In the genomic region with DNA sequence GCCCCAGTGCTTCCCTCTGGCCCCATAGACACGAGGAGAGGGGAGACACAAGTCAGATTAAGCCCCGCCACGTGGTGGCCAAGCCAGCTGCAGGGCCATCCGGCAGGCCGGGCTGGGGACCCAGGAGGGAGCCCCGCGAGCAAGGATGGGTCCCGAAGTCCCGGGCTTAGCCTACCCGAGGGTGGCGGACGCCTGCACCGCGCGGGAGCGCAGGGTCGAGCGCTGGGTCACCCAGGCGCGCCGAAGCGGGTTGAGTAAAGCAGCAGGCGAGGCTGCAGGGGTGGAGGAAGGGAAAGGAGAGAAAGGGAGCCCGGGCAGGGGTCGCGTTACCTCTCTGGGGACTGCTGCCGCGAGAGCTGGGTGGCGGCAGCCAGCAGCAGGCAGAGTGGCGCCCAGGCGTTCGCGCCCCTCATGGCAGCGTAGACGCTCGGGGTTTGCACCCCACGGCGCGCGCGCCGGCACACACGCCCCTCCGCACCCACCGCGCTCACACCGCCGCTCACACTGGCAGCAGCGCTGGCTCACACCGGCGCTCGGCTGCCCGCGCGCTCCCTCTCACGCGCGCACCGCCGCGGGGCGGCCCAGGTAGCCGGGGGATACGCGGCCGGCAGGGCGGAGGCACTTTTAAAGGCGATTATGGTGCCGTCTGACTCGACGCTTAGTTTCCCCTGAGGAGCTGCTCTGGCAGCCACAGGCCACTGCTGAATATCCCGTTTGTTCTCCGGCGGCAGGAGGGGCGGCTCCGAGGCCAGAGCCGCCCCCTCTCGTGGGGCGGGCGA, we compare ENCODE assay signal across 1 cellular context.
TF ChIP-seq lines count a peak whose summit lies in the region.

A gene with protein sequence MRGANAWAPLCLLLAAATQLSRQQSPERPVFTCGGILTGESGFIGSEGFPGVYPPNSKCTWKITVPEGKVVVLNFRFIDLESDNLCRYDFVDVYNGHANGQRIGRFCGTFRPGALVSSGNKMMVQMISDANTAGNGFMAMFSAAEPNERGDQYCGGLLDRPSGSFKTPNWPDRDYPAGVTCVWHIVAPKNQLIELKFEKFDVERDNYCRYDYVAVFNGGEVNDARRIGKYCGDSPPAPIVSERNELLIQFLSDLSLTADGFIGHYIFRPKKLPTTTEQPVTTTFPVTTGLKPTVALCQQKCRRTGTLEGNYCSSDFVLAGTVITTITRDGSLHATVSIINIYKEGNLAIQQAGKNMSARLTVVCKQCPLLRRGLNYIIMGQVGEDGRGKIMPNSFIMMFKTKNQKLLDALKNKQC (minus strand): TSS at position 600 of the 779 bp plus-strand sequence. CDS start 187 bp downstream, at position 413.

TF ChIP-seq in WTC11, 78 proteins besides CTCF, POLR2A, EP300 and RAD21 (continued from another document):
- TF ChIP-seq, protein P1, sequence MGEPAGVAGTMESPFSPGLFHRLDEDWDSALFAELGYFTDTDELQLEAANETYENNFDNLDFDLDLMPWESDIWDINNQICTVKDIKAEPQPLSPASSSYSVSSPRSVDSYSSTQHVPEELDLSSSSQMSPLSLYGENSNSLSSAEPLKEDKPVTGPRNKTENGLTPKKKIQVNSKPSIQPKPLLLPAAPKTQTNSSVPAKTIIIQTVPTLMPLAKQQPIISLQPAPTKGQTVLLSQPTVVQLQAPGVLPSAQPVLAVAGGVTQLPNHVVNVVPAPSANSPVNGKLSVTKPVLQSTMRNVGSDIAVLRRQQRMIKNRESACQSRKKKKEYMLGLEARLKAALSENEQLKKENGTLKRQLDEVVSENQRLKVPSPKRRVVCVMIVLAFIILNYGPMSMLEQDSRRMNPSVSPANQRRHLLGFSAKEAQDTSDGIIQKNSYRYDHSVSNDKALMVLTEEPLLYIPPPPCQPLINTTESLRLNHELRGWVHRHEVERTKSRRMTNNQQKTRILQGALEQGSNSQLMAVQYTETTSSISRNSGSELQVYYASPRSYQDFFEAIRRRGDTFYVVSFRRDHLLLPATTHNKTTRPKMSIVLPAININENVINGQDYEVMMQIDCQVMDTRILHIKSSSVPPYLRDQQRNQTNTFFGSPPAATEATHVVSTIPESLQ (CRISPR knock-in tag; IDR thresholded peaks at IDR 0.05), result no peak
- TF ChIP-seq IRF2 (CRISPR knock-in tag; IDR thresholded peaks at IDR 0.05; ENCODE audit: borderline replicate concordance, low read depth) (0 out of 2 replicates have a peak, but pooled peaks have one; percentile 39), KAT7 (CRISPR knock-in tag; IDR thresholded peaks at IDR 0.05; ENCODE audit: borderline replicate concordance) (peak; percentile 81; the same call in 1 of the 2 replicates), TP53 (CRISPR knock-in tag; IDR thresholded peaks at IDR 0.05) (no peak), ATF1 (CRISPR knock-in tag; IDR thresholded peaks at IDR 0.05) (peak; percentile 36; the same call in 1 of the 2 replicates), ZNF219 (CRISPR knock-in tag; IDR thresholded peaks at IDR 0.05; ENCODE audit: borderline replicate concordance) (no peak; the same call in 1 of the 2 replicates), TEAD1 (CRISPR knock-in tag; IDR thresholded peaks at IDR 0.05) (peak; percentile 19; the same call in 1 of the 2 replicates), RELA (CRISPR knock-in tag; IDR thresholded peaks at IDR 0.05; ENCODE audit: borderline replicate concordance) (no peak), ETV6 (CRISPR knock-in tag; IDR thresholded peaks at IDR 0.05) (peak; percentile 32), NFE2L1 (CRISPR knock-in tag; IDR thresholded peaks at IDR 0.05) (peak; percentile 49; the same call in 1 of the 2 replicates), TCF7 (CRISPR knock-in tag; IDR thresholded peaks at IDR 0.05; ENCODE audit: low read depth) (peak; percentile 73; the same call in 1 of the 2 replicates), JUN (CRISPR knock-in tag; IDR thresholded peaks at IDR 0.05) (no peak), ELF4 (CRISPR knock-in tag; IDR thresholded peaks at IDR 0.05; ENCODE audit: low read depth) (0 out of 2 replicates have a peak, but pooled peaks have one; percentile 31), MYBL2 (CRISPR knock-in tag; IDR thresholded peaks at IDR 0.05) (peak; percentile 79), FOXK1 (CRISPR knock-in tag; IDR thresholded peaks at IDR 0.05) (no peak), ZNF396 (CRISPR knock-in tag; IDR thresholded peaks at IDR 0.05; ENCODE audit: borderline replicate concordance) (no peak), SMAD3 (CRISPR knock-in tag; IDR thresholded peaks at IDR 0.05; ENCODE audit: borderline replicate concordance) (peak; percentile 48; the same call in 1 of the 2 replicates), ESRRA (CRISPR knock-in tag; IDR thresholded peaks at IDR 0.05; ENCODE audit: borderline replicate concordance) (peak; percentile 37; the same call in 1 of the 2 replicates)
- TF ChIP-seq, protein P2, sequence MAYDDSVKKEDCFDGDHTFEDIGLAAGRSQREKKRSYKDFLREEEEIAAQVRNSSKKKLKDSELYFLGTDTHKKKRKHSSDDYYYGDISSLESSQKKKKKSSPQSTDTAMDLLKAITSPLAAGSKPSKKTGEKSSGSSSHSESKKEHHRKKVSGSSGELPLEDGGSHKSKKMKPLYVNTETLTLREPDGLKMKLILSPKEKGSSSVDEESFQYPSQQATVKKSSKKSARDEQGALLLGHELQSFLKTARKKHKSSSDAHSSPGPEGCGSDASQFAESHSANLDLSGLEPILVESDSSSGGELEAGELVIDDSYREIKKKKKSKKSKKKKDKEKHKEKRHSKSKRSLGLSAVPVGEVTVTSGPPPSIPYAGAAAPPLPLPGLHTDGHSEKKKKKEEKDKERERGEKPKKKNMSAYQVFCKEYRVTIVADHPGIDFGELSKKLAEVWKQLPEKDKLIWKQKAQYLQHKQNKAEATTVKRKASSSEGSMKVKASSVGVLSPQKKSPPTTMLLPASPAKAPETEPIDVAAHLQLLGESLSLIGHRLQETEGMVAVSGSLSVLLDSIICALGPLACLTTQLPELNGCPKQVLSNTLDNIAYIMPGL (CRISPR knock-in tag; IDR thresholded peaks at IDR 0.05), result peak; percentile 43; the same call in 1 of the 2 replicates
- TF ChIP-seq, protein P3, sequence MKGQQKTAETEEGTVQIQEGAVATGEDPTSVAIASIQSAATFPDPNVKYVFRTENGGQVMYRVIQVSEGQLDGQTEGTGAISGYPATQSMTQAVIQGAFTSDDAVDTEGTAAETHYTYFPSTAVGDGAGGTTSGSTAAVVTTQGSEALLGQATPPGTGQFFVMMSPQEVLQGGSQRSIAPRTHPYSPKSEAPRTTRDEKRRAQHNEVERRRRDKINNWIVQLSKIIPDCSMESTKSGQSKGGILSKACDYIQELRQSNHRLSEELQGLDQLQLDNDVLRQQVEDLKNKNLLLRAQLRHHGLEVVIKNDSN (CRISPR knock-in tag; IDR thresholded peaks at IDR 0.05), result peak; percentile 36; the same call in 1 of the 2 replicates
- TF ChIP-seq, protein P4, sequence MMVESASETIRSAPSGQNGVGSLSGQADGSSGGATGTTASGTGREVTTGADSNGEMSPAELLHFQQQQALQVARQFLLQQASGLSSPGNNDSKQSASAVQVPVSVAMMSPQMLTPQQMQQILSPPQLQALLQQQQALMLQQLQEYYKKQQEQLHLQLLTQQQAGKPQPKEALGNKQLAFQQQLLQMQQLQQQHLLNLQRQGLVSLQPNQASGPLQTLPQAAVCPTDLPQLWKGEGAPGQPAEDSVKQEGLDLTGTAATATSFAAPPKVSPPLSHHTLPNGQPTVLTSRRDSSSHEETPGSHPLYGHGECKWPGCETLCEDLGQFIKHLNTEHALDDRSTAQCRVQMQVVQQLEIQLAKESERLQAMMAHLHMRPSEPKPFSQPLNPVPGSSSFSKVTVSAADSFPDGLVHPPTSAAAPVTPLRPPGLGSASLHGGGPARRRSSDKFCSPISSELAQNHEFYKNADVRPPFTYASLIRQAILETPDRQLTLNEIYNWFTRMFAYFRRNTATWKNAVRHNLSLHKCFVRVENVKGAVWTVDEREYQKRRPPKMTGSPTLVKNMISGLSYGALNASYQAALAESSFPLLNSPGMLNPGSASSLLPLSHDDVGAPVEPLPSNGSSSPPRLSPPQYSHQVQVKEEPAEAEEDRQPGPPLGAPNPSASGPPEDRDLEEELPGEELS (CRISPR knock-in tag; IDR thresholded peaks at IDR 0.05), result peak; percentile 58
- TF ChIP-seq, protein P5, sequence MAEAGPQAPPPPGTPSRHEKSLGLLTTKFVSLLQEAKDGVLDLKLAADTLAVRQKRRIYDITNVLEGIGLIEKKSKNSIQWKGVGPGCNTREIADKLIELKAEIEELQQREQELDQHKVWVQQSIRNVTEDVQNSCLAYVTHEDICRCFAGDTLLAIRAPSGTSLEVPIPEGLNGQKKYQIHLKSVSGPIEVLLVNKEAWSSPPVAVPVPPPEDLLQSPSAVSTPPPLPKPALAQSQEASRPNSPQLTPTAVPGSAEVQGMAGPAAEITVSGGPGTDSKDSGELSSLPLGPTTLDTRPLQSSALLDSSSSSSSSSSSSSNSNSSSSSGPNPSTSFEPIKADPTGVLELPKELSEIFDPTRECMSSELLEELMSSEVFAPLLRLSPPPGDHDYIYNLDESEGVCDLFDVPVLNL (CRISPR knock-in tag; IDR thresholded peaks at IDR 0.05; ENCODE audit: borderline replicate concordance, low read depth), result peak; percentile 67; the same call in 1 of the 2 replicates
- TF ChIP-seq, protein P6, sequence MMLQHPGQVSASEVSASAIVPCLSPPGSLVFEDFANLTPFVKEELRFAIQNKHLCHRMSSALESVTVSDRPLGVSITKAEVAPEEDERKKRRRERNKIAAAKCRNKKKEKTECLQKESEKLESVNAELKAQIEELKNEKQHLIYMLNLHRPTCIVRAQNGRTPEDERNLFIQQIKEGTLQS (CRISPR knock-in tag; conservative IDR thresholded peaks at IDR 0.05), result 0 out of 2 replicates have a peak, but pooled peaks have one; percentile 46
- TF ChIP-seq, protein P7, sequence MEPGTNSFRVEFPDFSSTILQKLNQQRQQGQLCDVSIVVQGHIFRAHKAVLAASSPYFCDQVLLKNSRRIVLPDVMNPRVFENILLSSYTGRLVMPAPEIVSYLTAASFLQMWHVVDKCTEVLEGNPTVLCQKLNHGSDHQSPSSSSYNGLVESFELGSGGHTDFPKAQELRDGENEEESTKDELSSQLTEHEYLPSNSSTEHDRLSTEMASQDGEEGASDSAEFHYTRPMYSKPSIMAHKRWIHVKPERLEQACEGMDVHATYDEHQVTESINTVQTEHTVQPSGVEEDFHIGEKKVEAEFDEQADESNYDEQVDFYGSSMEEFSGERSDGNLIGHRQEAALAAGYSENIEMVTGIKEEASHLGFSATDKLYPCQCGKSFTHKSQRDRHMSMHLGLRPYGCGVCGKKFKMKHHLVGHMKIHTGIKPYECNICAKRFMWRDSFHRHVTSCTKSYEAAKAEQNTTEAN (CRISPR knock-in tag; IDR thresholded peaks at IDR 0.05), result peak; percentile 92
- TF ChIP-seq, protein P8, sequence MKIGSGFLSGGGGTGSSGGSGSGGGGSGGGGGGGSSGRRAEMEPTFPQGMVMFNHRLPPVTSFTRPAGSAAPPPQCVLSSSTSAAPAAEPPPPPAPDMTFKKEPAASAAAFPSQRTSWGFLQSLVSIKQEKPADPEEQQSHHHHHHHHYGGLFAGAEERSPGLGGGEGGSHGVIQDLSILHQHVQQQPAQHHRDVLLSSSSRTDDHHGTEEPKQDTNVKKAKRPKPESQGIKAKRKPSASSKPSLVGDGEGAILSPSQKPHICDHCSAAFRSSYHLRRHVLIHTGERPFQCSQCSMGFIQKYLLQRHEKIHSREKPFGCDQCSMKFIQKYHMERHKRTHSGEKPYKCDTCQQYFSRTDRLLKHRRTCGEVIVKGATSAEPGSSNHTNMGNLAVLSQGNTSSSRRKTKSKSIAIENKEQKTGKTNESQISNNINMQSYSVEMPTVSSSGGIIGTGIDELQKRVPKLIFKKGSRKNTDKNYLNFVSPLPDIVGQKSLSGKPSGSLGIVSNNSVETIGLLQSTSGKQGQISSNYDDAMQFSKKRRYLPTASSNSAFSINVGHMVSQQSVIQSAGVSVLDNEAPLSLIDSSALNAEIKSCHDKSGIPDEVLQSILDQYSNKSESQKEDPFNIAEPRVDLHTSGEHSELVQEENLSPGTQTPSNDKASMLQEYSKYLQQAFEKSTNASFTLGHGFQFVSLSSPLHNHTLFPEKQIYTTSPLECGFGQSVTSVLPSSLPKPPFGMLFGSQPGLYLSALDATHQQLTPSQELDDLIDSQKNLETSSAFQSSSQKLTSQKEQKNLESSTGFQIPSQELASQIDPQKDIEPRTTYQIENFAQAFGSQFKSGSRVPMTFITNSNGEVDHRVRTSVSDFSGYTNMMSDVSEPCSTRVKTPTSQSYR (CRISPR knock-in tag; IDR thresholded peaks at IDR 0.05), result peak; percentile 66; the same call in 1 of the 2 replicates
- TF ChIP-seq, protein P9, sequence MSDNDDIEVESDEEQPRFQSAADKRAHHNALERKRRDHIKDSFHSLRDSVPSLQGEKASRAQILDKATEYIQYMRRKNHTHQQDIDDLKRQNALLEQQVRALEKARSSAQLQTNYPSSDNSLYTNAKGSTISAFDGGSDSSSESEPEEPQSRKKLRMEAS (CRISPR knock-in tag; IDR thresholded peaks at IDR 0.05), result peak; percentile 92
- TF ChIP-seq, protein P10, sequence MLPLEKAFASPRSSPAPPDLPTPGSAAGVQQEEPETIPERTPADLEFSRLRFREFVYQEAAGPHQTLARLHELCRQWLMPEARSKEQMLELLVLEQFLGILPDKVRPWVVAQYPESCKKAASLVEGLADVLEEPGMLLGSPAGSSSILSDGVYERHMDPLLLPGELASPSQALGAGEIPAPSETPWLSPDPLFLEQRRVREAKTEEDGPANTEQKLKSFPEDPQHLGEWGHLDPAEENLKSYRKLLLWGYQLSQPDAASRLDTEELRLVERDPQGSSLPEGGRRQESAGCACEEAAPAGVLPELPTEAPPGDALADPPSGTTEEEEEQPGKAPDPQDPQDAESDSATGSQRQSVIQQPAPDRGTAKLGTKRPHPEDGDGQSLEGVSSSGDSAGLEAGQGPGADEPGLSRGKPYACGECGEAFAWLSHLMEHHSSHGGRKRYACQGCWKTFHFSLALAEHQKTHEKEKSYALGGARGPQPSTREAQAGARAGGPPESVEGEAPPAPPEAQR (CRISPR knock-in tag; IDR thresholded peaks at IDR 0.05), result no peak
- TF ChIP-seq, protein P11, sequence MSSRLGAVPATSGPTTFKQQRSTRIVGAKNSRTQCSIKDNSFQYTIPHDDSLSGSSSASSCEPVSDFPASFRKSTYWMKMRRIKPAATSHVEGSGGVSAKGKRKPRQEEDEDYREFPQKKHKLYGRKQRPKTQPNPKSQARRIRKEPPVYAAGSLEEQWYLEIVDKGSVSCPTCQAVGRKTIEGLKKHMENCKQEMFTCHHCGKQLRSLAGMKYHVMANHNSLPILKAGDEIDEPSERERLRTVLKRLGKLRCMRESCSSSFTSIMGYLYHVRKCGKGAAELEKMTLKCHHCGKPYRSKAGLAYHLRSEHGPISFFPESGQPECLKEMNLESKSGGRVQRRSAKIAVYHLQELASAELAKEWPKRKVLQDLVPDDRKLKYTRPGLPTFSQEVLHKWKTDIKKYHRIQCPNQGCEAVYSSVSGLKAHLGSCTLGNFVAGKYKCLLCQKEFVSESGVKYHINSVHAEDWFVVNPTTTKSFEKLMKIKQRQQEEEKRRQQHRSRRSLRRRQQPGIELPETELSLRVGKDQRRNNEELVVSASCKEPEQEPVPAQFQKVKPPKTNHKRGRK (CRISPR knock-in tag; IDR thresholded peaks at IDR 0.05; ENCODE audit: borderline replicate concordance), result no peak
- TF ChIP-seq, protein P12, sequence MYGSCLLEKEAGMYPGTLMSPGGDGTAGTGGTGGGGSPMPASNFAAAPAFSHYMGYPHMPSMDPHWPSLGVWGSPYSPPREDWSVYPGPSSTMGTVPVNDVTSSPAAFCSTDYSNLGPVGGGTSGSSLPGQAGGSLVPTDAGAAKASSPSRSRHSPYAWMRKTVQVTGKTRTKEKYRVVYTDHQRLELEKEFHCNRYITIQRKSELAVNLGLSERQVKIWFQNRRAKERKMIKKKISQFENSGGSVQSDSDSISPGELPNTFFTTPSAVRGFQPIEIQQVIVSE (CRISPR knock-in tag; IDR thresholded peaks at IDR 0.05; ENCODE audit: borderline replicate concordance), result no peak
